8 cellular contexts compared by ENCODE assay signal in the genomic region with DNA sequence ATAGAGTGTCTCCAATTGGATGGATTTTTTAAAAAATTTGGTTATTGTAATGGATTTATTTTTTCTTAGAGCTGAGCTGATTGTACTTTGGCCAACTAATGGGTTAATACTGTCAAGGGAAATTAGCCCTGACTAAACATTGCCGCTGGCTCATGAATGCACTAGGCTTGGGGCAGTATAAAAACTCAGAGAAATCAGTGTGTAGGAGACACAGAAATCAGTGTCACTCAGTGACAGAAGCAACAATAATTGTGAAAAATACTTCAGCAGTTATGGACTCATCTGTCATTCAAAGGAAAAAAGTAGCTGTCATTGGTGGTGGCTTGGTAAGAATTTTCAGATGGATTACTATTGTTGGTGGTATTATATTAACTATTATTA. TPM values are rescaled to one million over a fixed set of nuclear protein-coding genes. Genes with fewer than 3 reads are reported as not detected.
DNase-seq lines count a peak whose midpoint lies in the region; ATAC-seq and TF ChIP-seq lines count a peak whose summit lies in the region.

A gene (plus strand): TSS at position 206 of the 381 bp plus-strand sequence. CDS start 67 bp downstream, at position 273.

- in situ Hi-C loops in ACHN (cut with HindIII; ENCODE audit: low pct_ligation_motif_present, low pct_unique_long_range_greater_than_20kb, low sequenced_read_pairs): no loop called here

- TF ChIP-seq CTCF in spleen (IDR thresholded peaks at IDR 0.05 in 8 of 11, conservative IDR thresholded peaks at IDR 0.05 in 3 of 11): no peak

- peak within 1 kb of the TSS; percentile 37 to 86 (median 83) for H3K27ac ChIP-seq in spleen

- ATAC-seq in GM18867 (IDR thresholded peaks at IDR 0.05; ENCODE audit: unreplicated experiment): peak; percentile 30
- peak; percentile 29 for ATAC-seq in HG03095 (IDR thresholded peaks at IDR 0.05; ENCODE audit: unreplicated experiment)

- peak within 1 kb of the TSS; percentile 32 to 70 (median 42) for H3K4me3 ChIP-seq in spleen

- H3K27me3 ChIP-seq in spleen (replicated peaks in 1 of 7): no peaks in the 10 kb centered on the region

- TF ChIP-seq POLR2A in spleen (IDR thresholded peaks at IDR 0.05): no peak

- intact Hi-C loops in spleen (cut with DNase I; ENCODE audit: low total_unique reads): loop anchor here (10.0 kb wide), 1 partner anchor 93 kb away; no protein-coding TSS in a partner anchor

- peak within 1 kb of the TSS; percentile 98 for H3K4me3 Mint-ChIP-seq in T-helper 1 cell treated with Interleukin-12 subunit alpha and Interleukin-12 subunit beta and Interleukin-4 antibody, amounts not matched to agents 30 μg/mL and 1 μg/mL, for 36 hours

- no peaks in the 10 kb centered on the region for H3K36me3 Mint-ChIP-seq in T-helper 1 cell treated with Interleukin-12 subunit alpha and Interleukin-12 subunit beta and Interleukin-4 antibody, amounts not matched to agents 30 μg/mL and 1 μg/mL, for 36 hours (ENCODE audit: low read depth)

- H3K9me3 Mint-ChIP-seq in T-helper 1 cell treated with Interleukin-12 subunit alpha and Interleukin-12 subunit beta and Interleukin-4 antibody, amounts not matched to agents 30 μg/mL and 1 μg/mL, for 36 hours: no peaks in the 10 kb centered on the region

- peaks cover 34% of the 10 kb centered on the region for H3K27me3 Mint-ChIP-seq in T-helper 1 cell treated with Interleukin-12 subunit alpha and Interleukin-12 subunit beta and Interleukin-4 antibody, amounts not matched to agents 30 μg/mL and 1 μg/mL, for 36 hours (ENCODE audit: low read depth)

- H3K36me3 ChIP-seq in spleen: no peaks in the 10 kb centered on the region

- DNase-seq in ACHN (peak; percentile 24), glomerular visceral epithelial cell (ENCODE audit: extremely low spot score) (peak; percentile 17), spleen (no peak), GOT3 (lab: John Stamatoyannopoulos, UW) (no peak), SW 1271 (lab: John Stamatoyannopoulos, UW) (no peak)

- WGBS in spleen, 5 donors: 4 to 13% (median 6%) methylated on average over 1 of the region's 1 CpG

- H3K4me1 Mint-ChIP-seq in T-helper 1 cell treated with Interleukin-12 subunit alpha and Interleukin-12 subunit beta and Interleukin-4 antibody, amounts not matched to agents 30 μg/mL and 1 μg/mL, for 36 hours (ENCODE audit: low read depth): peaks cover 11% of the 10 kb centered on the region

- H3K4me1 ChIP-seq in spleen: peaks cover 0 to 53% (median 10%) of the 10 kb centered on the region in 6 donors

- H3K27ac Mint-ChIP-seq in T-helper 1 cell treated with Interleukin-12 subunit alpha and Interleukin-12 subunit beta and Interleukin-4 antibody, amounts not matched to agents 30 μg/mL and 1 μg/mL, for 36 hours: peak within 1 kb of the TSS; percentile 91

- H3K9me3 ChIP-seq in spleen: no peaks in the 10 kb centered on the region

RNA-seq across cellular contexts. Expression of the gene that starts here (rescaled TPM):
- 10 to 100 TPM; 10.3 to 25.1 (median 15.8) TPM for total RNA-seq in spleen
- 10 to 100 TPM; 11.2 to 14.9 (median 12.1) TPM for polyA plus RNA-seq in spleen

Comparison
In these comparisons a context has a peak if more than half of its experiments do, and no peak if none do; other contexts are left out.
1. DNase-seq: peak in ACHN (single experiment) and glomerular visceral epithelial cell (single experiment); none in spleen (single experiment), GOT3 (single experiment) and SW 1271 (0 of 2).